7 cellular contexts compared by ENCODE assay signal in genomic region chr19:35216833-35217707, GRCh38. TPM values are rescaled to one million over a fixed set of nuclear protein-coding genes. Genes with fewer than 3 reads are reported as not detected.
A peak's percentile ranks its signal among the peaks of the same experiment; 100 is the strongest.
DNase-seq lines count a peak whose midpoint lies in the region; TF ChIP-seq lines count a peak whose summit lies in the region.

No MANE protein-coding gene starts in this region.

- no peak overlapping the region for H2BK5ac ChIP-seq in mesendoderm (ENCODE audit: low read length)

- peaks cover 19% of the 10 kb centered on the region; the same call in 1 of the 2 replicates for H3F3A ChIP-seq in MM.1S (ENCODE audit: insufficient read depth, low read length)

- peaks cover 4% of the 10 kb centered on the region for H3K36me3 Mint-ChIP-seq in activated T-helper 2 cell treated with anti-CD3 and anti-CD28 coated beads, Interferon-gamma antibody, Interleukin-2, Interleukin-4, amounts not matched to agents 10 μg/mL and 5 μg/mL and 100 μg/mL, durations not matched to agents 14 hours and 24 hours and 36 hours (ENCODE audit: low read depth)

- H3K56ac ChIP-seq in mesendoderm (ENCODE audit: low read length): no peak overlapping the region

- no peak overlapping the region for H3K23ac ChIP-seq in mesendoderm (ENCODE audit: low read length)

- H2BK15ac ChIP-seq in mesendoderm (replicated peaks; ENCODE audit: low read depth): no peak overlapping the region

- no peak for TF ChIP-seq POLR2A in uterus (IDR thresholded peaks at IDR 0.05)

- peak; percentile 30 for DNase-seq in GM06990 (ENCODE audit: extremely low read depth, insufficient read length)
- DNase-seq in MM.1S: peak; percentile 84
- DNase-seq in activated T-helper 2 cell treated with anti-CD3 and anti-CD28 coated beads, Interferon-gamma antibody, Interleukin-2, Interleukin-4, amounts not matched to agents 10 μg/mL and 5 μg/mL and 100 μg/mL, durations not matched to agents 14 hours and 24 hours and 36 hours (ENCODE audit: low spot score): peak; percentile 39
- DNase-seq in mesendoderm: peak; percentile 63
- DNase-seq in uterus: no peak
- no peak for DNase-seq in T-helper 9 cell
- DNase-seq in retina: no peak

- peaks cover 9% of the 10 kb centered on the region for H3K9me3 Mint-ChIP-seq in activated T-helper 2 cell treated with anti-CD3 and anti-CD28 coated beads, Interferon-gamma antibody, Interleukin-2, Interleukin-4, amounts not matched to agents 10 μg/mL and 5 μg/mL and 100 μg/mL, durations not matched to agents 14 hours and 24 hours and 36 hours

- no peak overlapping the region for H4K5ac ChIP-seq in mesendoderm (ENCODE audit: low read length)

- H3K36me3 ChIP-seq in GM06990 (ENCODE audit: control insufficient read depth, insufficient read depth, low read length) (no peaks in the 10 kb centered on the region), MM.1S (replicated peaks; ENCODE audit: insufficient read depth, low read length) (no peaks in the 10 kb centered on the region), mesendoderm (ENCODE audit: control insufficient read depth, insufficient read depth, low read length) (no peaks in the 10 kb centered on the region), uterus (no peaks in the 10 kb centered on the region)

- no peak overlapping the region for H2AK5ac ChIP-seq in mesendoderm (ENCODE audit: low read length)

- H3K4me3 Mint-ChIP-seq in activated T-helper 2 cell treated with anti-CD3 and anti-CD28 coated beads, Interferon-gamma antibody, Interleukin-2, Interleukin-4, amounts not matched to agents 10 μg/mL and 5 μg/mL and 100 μg/mL, durations not matched to agents 14 hours and 24 hours and 36 hours (ENCODE audit: low read depth): no peak overlapping the region

- no peaks in the 10 kb centered on the region for H3K27me3 ChIP-seq in GM06990 (replicated peaks; ENCODE audit: control insufficient read depth, insufficient read depth, low read length)
- H3K27me3 ChIP-seq in MM.1S (replicated peaks; ENCODE audit: insufficient read depth, low read length): no peaks in the 10 kb centered on the region
- H3K27me3 ChIP-seq in mesendoderm (ENCODE audit: insufficient read depth, low read length, poor library complexity): no peaks in the 10 kb centered on the region
- H3K27me3 ChIP-seq in uterus: no peaks in the 10 kb centered on the region

- no peaks in the 10 kb centered on the region for H3K9me2 ChIP-seq in MM.1S (replicated peaks; ENCODE audit: insufficient read depth, low read length)

- peaks cover 25% of the 10 kb centered on the region for H3K4me1 Mint-ChIP-seq in activated T-helper 2 cell treated with anti-CD3 and anti-CD28 coated beads, Interferon-gamma antibody, Interleukin-2, Interleukin-4, amounts not matched to agents 10 μg/mL and 5 μg/mL and 100 μg/mL, durations not matched to agents 14 hours and 24 hours and 36 hours (ENCODE audit: low read depth)

- no peak overlapping the region for H3K4ac ChIP-seq in mesendoderm (ENCODE audit: low read depth, low read length)

- TF ChIP-seq CTCF in GM06990 (IDR thresholded peaks at IDR 0.05; ENCODE audit: insufficient read depth, low read length, poor library complexity, severe bottlenecking) (peak; percentile 25), MM.1S (IDR thresholded peaks at IDR 0.05; ENCODE audit: low read length) (peak; percentile 89), uterus (IDR thresholded peaks at IDR 0.05) (no peak)

- H3K9me3 ChIP-seq in MM.1S (replicated peaks; ENCODE audit: insufficient read depth, low read length): no peaks in the 10 kb centered on the region
- H3K9me3 ChIP-seq in uterus: no peaks in the 10 kb centered on the region

- H3K9ac ChIP-seq in MM.1S (ENCODE audit: low read length) (no peak overlapping the region), mesendoderm (ENCODE audit: low read length) (no peak overlapping the region)

- H3K18ac ChIP-seq in mesendoderm (ENCODE audit: low read length): no peak overlapping the region

- H2BK120ac ChIP-seq in mesendoderm (ENCODE audit: low read depth, low read length): no peak overlapping the region

- H4K8ac ChIP-seq in mesendoderm (ENCODE audit: low read depth, low read length): no peak overlapping the region

- intact Hi-C loops in activated T-helper 2 cell treated with anti-CD3 and anti-CD28 coated beads, Interferon-gamma antibody, Interleukin-2, Interleukin-4, amounts not matched to agents 10 μg/mL and 5 μg/mL and 100 μg/mL, durations not matched to agents 14 hours and 24 hours and 36 hours (cut with micrococcal nuclease): no loop called here
- intact Hi-C loops in uterus (cut with DNase I; ENCODE audit: low total_unique reads): no loop called here

- H3K4me1 ChIP-seq in MM.1S (ENCODE audit: low read length) (peaks cover 37% of the 10 kb centered on the region), mesendoderm (ENCODE audit: control insufficient read depth, low read depth, low read length) (no peaks in the 10 kb centered on the region), uterus (no peaks in the 10 kb centered on the region)

- H4K20me1 ChIP-seq in MM.1S (ENCODE audit: insufficient read depth, low read length): no peaks in the 10 kb centered on the region

- H3K79me2 ChIP-seq in MM.1S (ENCODE audit: low read length) (no peaks in the 10 kb centered on the region), mesendoderm (ENCODE audit: control insufficient read depth, insufficient read depth, low read length) (no peaks in the 10 kb centered on the region)

- H2AFZ ChIP-seq in MM.1S (ENCODE audit: low read length): peak overlapping the region; percentile 52

- no peak overlapping the region for H3K4me3 ChIP-seq in GM06990 (replicated peaks; ENCODE audit: low read depth, low read length)
- no peak overlapping the region for H3K4me3 ChIP-seq in MM.1S (ENCODE audit: low read length)
- H3K4me3 ChIP-seq in mesendoderm (ENCODE audit: low read length): no peak overlapping the region
- H3K4me3 ChIP-seq in uterus: no peak overlapping the region

- H3K4me2 ChIP-seq in MM.1S (ENCODE audit: low read depth, low read length) (no peak overlapping the region), mesendoderm (ENCODE audit: low read length) (no peak overlapping the region)

- WGBS in mesendoderm (ENCODE audit: extremely low coverage, insufficient coverage, low lambda C conversion rate): no CpG with 5 or more reads among the region's 3 CpGs

- H3K27ac ChIP-seq in MM.1S (ENCODE audit: low read length) (peak overlapping the region; percentile 46; the same call in 1 of the 2 replicates), mesendoderm (ENCODE audit: low read depth, low read length) (no peak overlapping the region), uterus (no peak overlapping the region)

- H3K79me1 ChIP-seq in mesendoderm (ENCODE audit: low read length): no peaks in the 10 kb centered on the region

- no peaks in the 10 kb centered on the region for H3K27me3 Mint-ChIP-seq in activated T-helper 2 cell treated with anti-CD3 and anti-CD28 coated beads, Interferon-gamma antibody, Interleukin-2, Interleukin-4, amounts not matched to agents 10 μg/mL and 5 μg/mL and 100 μg/mL, durations not matched to agents 14 hours and 24 hours and 36 hours (ENCODE audit: low read depth)

- H3K27ac Mint-ChIP-seq in activated T-helper 2 cell treated with anti-CD3 and anti-CD28 coated beads, Interferon-gamma antibody, Interleukin-2, Interleukin-4, amounts not matched to agents 10 μg/mL and 5 μg/mL and 100 μg/mL, durations not matched to agents 14 hours and 24 hours and 36 hours: no peak overlapping the region

RNA-seq across cellular contexts. Expression of gene FAM187B, which starts 11.5 kb away (rescaled TPM):
- not detected in 2 replicates for total RNA-seq in activated T-helper 2 cell treated with anti-CD3 and anti-CD28 coated beads, Interferon-gamma antibody, Interleukin-2, Interleukin-4, amounts not matched to agents 10 μg/mL and 5 μg/mL and 100 μg/mL, durations not matched to agents 14 hours and 24 hours and 36 hours
- polyA plus RNA-seq in mesendoderm (2013, experiment 1 of 2): not detected
- not detected for polyA plus RNA-seq in mesendoderm (2013, experiment 2 of 2)
- total RNA-seq in uterus: under 1 TPM in 1 of 4 donors, not detected in 3; 0.21 TPM

RNA-seq across cellular contexts. Expression of gene LSR, which starts 31.7 kb away (rescaled TPM):
- 0.30 and 1.0 TPM in 2 replicates for total RNA-seq in activated T-helper 2 cell treated with anti-CD3 and anti-CD28 coated beads, Interferon-gamma antibody, Interleukin-2, Interleukin-4, amounts not matched to agents 10 μg/mL and 5 μg/mL and 100 μg/mL, durations not matched to agents 14 hours and 24 hours and 36 hours
- 93.8 TPM for polyA plus RNA-seq in mesendoderm (2013, experiment 1 of 2)
- polyA plus RNA-seq in mesendoderm (2013, experiment 2 of 2): 95.6 TPM
- total RNA-seq in uterus: 10 to 100 TPM in 3 of 4 donors, 1 to 10 TPM in 1; 7.3 to 37.8 (median 20.2) TPM

RNA-seq across cellular contexts. Expression of gene USF2, which starts 51.7 kb away (rescaled TPM):
- total RNA-seq in activated T-helper 2 cell treated with anti-CD3 and anti-CD28 coated beads, Interferon-gamma antibody, Interleukin-2, Interleukin-4, amounts not matched to agents 10 μg/mL and 5 μg/mL and 100 μg/mL, durations not matched to agents 14 hours and 24 hours and 36 hours: 135 and 142 TPM in 2 replicates
- polyA plus RNA-seq in mesendoderm (2013, experiment 1 of 2): 81.7 TPM
- 79.2 TPM for polyA plus RNA-seq in mesendoderm (2013, experiment 2 of 2)
- total RNA-seq in uterus: 100 to 1,000 TPM in 1 of 4 donors, 10 to 100 TPM in 3; 48.8 to 155 (median 87.5) TPM

Comparison
In these comparisons a context has a peak if more than half of its experiments do, and no peak if none do; other contexts are left out.
1. DNase-seq: peak in GM06990 (single experiment), MM.1S (single experiment), activated T-helper 2 cell treated with anti-CD3 and anti-CD28 coated beads, Interferon-gamma antibody, Interleukin-2, Interleukin-4, amounts not matched to agents 10 μg/mL and 5 μg/mL and 100 μg/mL, durations not matched to agents 14 hours and 24 hours and 36 hours (single experiment) and mesendoderm (single experiment); none in uterus (0 of 2), T-helper 9 cell (single experiment) and retina (single experiment).
2. CTCF ChIP-seq: peak in GM06990 (single experiment) and MM.1S (single experiment); none in uterus (0 of 4).